In genomic region chr11:84247129-84247528, GRCh38 we compare ENCODE assay signal across 1 cellular context.
TF ChIP-seq lines count a peak whose summit lies in the region.

No MANE protein-coding gene starts in this region.

TF ChIP-seq in GM23338, 12 proteins besides CTCF, POLR2A, EP300 and RAD21 (continued from another document):
- no peak for TF ChIP-seq ZNF462 (CRISPR knock-in tag; IDR thresholded peaks at IDR 0.05)
